In the genomic region with DNA sequence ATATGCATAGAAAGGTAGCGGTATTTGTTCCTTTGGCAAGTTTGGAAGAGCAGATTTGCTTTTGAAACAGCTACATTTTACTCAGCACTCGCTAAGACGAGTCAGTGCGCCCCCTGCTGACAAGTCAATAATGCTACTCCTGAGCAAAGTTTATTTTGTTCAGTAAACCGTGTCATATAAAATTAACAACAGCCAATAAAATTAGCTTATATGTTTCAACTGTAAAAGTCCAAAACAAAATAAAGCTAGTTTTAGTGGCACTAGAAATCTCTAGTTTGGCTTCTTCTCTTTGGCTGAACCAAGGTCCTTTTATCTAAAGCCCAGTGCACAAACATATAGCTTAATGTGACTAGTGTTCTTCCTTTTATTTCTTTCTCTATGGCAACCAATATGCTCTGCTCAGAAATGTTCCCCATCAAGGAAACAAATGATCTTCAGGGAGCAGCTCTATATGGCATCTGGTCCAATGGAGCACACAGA, we compare ENCODE assay signal across 8 cellular contexts. TPM values are rescaled to one million over a fixed set of nuclear protein-coding genes. Genes with fewer than 3 reads are reported as not detected.
DNase-seq lines count a peak whose midpoint lies in the region; ATAC-seq and TF ChIP-seq lines count a peak whose summit lies in the region.

No MANE protein-coding gene starts in this region.

- H3K9me2 ChIP-seq in HCT116 (ENCODE audit: insufficient read depth): no peaks in the 10 kb centered on the region

- RAD21 ChIA-PET in HCT116 (lab: Charles Lee; ENCODE audit: low non-redundant PET in 1 of 2, low total read pairs in 2 of 2, uncharacterized antibody in 2 of 2, unreplicated experiment in 2 of 2): interaction anchor here in 1 of 2 experiments (1.2 kb wide), 1 partner anchor 94 kb away, joined by 4 read pairs; no protein-coding TSS in a partner anchor

- no peak overlapping the region for H2AFZ ChIP-seq in DND-41 (ENCODE audit: low read depth, low read length)
- H2AFZ ChIP-seq in HCT116 (ENCODE audit: low read depth, low read length, poor library complexity, severe bottlenecking): no peak overlapping the region
- H2AFZ ChIP-seq in parathyroid adenoma: no peak overlapping the region

- H3K4me3 Mint-ChIP-seq in activated CD8-positive, alpha-beta T cell treated with anti-CD3 and anti-CD28 coated beads, Interleukin-2, amount 10 ng/mL, durations not matched to agents 7 days and 5 days: no peak overlapping the region

- CTCF ChIA-PET in HCT116 (lab: Charles Lee): interaction anchor here (0.6 to 2.0 kb wide), 17 partner anchors 8 to 1873 kb away, joined by 3 to 18 read pairs (median 6); no protein-coding TSS in a partner anchor
- CTCF ChIA-PET in activated CD8-positive, alpha-beta T cell treated with anti-CD3 and anti-CD28 coated beads, Interleukin-2, amount 10 ng/mL, durations not matched to agents 7 days and 5 days (lab: Charles Lee): interaction anchor here (0.6 to 2.6 kb wide), 22 partner anchors 8 to 1689 kb away, joined by 3 to 14 read pairs (median 4); no protein-coding TSS in a partner anchor

- H3K9ac ChIP-seq in DND-41 (ENCODE audit: low read depth, low read length) (no peak overlapping the region), HCT116 (ENCODE audit: low read length) (no peak overlapping the region), parathyroid adenoma (no peak overlapping the region)

- H3K27me3 ChIP-seq in DND-41 (ENCODE audit: insufficient read depth, low read length, poor library complexity): peaks cover 3% of the 10 kb centered on the region
- peaks cover 6% of the 10 kb centered on the region; the same call in 1 of the 2 replicates for H3K27me3 ChIP-seq in HCT116 (ENCODE audit: insufficient read depth, low read length)
- H3K27me3 ChIP-seq in parathyroid adenoma (ENCODE audit: control insufficient read depth, insufficient read depth, low read length): peaks cover 15% of the 10 kb centered on the region

- peaks cover 21% of the 10 kb centered on the region for H3K4me1 Mint-ChIP-seq in activated CD8-positive, alpha-beta T cell treated with anti-CD3 and anti-CD28 coated beads, Interleukin-2, amount 10 ng/mL, durations not matched to agents 7 days and 5 days (ENCODE audit: low read depth)

- H3K27me3 Mint-ChIP-seq in activated CD8-positive, alpha-beta T cell treated with anti-CD3 and anti-CD28 coated beads, Interleukin-2, amount 10 ng/mL, durations not matched to agents 7 days and 5 days (ENCODE audit: low read depth): peaks cover 89% of the 10 kb centered on the region

- peaks cover 16% of the 10 kb centered on the region for H3K36me3 Mint-ChIP-seq in activated CD8-positive, alpha-beta T cell treated with anti-CD3 and anti-CD28 coated beads, Interleukin-2, amount 10 ng/mL, durations not matched to agents 7 days and 5 days (ENCODE audit: low read depth)

- no TSS peak for BruUV-seq in HCT116 (replicated peaks; lab: Mats Ljungman, UMichigan)

- H3K4me1 ChIP-seq in DND-41 (ENCODE audit: insufficient read depth, low read length): no peaks in the 10 kb centered on the region
- H3K4me1 ChIP-seq in HCT116 (ENCODE audit: control insufficient read depth in 1 of 2, insufficient read depth in 2 of 2, low read length in 2 of 2): no peaks in the 10 kb centered on the region
- no peaks in the 10 kb centered on the region for H3K4me1 ChIP-seq in parathyroid adenoma

- TF ChIP-seq RAD21 in HCT116 (IDR thresholded peaks at IDR 0.05; ENCODE audit: low read depth): peak; percentile 57

- no peaks in the 10 kb centered on the region for H3K9me3 Mint-ChIP-seq in activated CD8-positive, alpha-beta T cell treated with anti-CD3 and anti-CD28 coated beads, Interleukin-2, amount 10 ng/mL, durations not matched to agents 7 days and 5 days (ENCODE audit: insufficient read depth)

- H3K4me3 ChIP-seq in DND-41 (ENCODE audit: low read depth in 1 of 2, low read length in 2 of 2) (no peak overlapping the region), HCT116 (replicated peaks in 1 of 2; ENCODE audit: low read depth in 1 of 2, low read length in 2 of 2) (no peak overlapping the region), fibroblast of mammary gland (ENCODE audit: control insufficient read depth, low read depth, low read length) (no peak overlapping the region), parathyroid adenoma (ENCODE audit: low read depth, low read length) (no peak overlapping the region)

- no peak overlapping the region for H3K27ac Mint-ChIP-seq in activated CD8-positive, alpha-beta T cell treated with anti-CD3 and anti-CD28 coated beads, Interleukin-2, amount 10 ng/mL, durations not matched to agents 7 days and 5 days

- TF ChIP-seq CTCF in DND-41 (IDR thresholded peaks at IDR 0.05; ENCODE audit: borderline replicate concordance, extremely low read depth, low read length, poor library complexity, severe bottlenecking) (peak; percentile 81), HCT116 (IDR thresholded peaks at IDR 0.05 in 2 of 3, conservative IDR thresholded peaks at IDR 0.05 in 1 of 3; ENCODE audit: borderline replicate concordance in 1 of 3, insufficient read depth in 1 of 3, low read depth in 2 of 3, low read length in 2 of 3) (peak; percentile 26 to 89 (median 72); a peak in 4 of 6 replicates), fibroblast of mammary gland (conservative IDR thresholded peaks at IDR 0.05; ENCODE audit: control insufficient read depth, insufficient read depth, low read depth, low read length) (peak; percentile 69), parathyroid adenoma (IDR thresholded peaks at IDR 0.05) (peak; percentile 66)

- no peak for TF ChIP-seq POLR2A in HCT116 (IDR thresholded peaks at IDR 0.05; ENCODE audit: borderline replicate concordance, extremely low read depth, insufficient read depth, insufficient read length)

- H4K20me1 ChIP-seq in DND-41 (ENCODE audit: insufficient read depth, low read length): no peaks in the 10 kb centered on the region
- H4K20me1 ChIP-seq in HCT116 (ENCODE audit: insufficient read depth): no peaks in the 10 kb centered on the region

- peak; percentile 55 for DNase-seq in DND-41
- DNase-seq in HCT116 (ENCODE audit: low read depth, low spot score): peak; percentile 38
- peak; percentile 42 for DNase-seq in NCI-H2196 treated with DMSO at 0.1 percent for 48 hours (lab: John Stamatoyannopoulos, UW; ENCODE audit: unreplicated experiment)
- peak; percentile 79 for DNase-seq in activated CD8-positive, alpha-beta T cell treated with anti-CD3 and anti-CD28 coated beads, Interleukin-2, amount 10 ng/mL, durations not matched to agents 7 days and 5 days
- peak; percentile 68 for DNase-seq in fibroblast of mammary gland (ENCODE audit: low read depth)
- DNase-seq in mesenteric fat pad (ENCODE audit: low spot score): no peak

- H3K4me2 ChIP-seq in DND-41 (ENCODE audit: insufficient read depth, low read length) (no peak overlapping the region), HCT116 (ENCODE audit: low read length) (no peak overlapping the region), parathyroid adenoma (ENCODE audit: low read length) (no peak overlapping the region)

- H3K27ac ChIP-seq in DND-41 (ENCODE audit: low read length) (no peak overlapping the region), HCT116 (ENCODE audit: low read depth, low read length) (no peak overlapping the region), parathyroid adenoma (no peak overlapping the region)

- H3K36me3 ChIP-seq in DND-41 (ENCODE audit: insufficient read depth, low read length): no peaks in the 10 kb centered on the region
- no peaks in the 10 kb centered on the region for H3K36me3 ChIP-seq in HCT116 (ENCODE audit: control insufficient read depth in 1 of 2, insufficient read depth in 2 of 2, low read length in 2 of 2)
- no peaks in the 10 kb centered on the region for H3K36me3 ChIP-seq in parathyroid adenoma (ENCODE audit: control insufficient read depth, insufficient read depth, low read length)

- intact Hi-C loops in HCT116 (cut with micrococcal nuclease): loop anchor here (2.0 to 5.0 kb wide), 2 partner anchors 1689 to 1872 kb away; no protein-coding TSS in a partner anchor

- ATAC-seq in DND-41 (ENCODE audit: insufficient read depth, low read depth): peak; percentile 64; the same call in 2 of the 3 replicates
- peak; percentile 69 for ATAC-seq in HCT116
- no peak for ATAC-seq in activated CD8-positive, alpha-beta T cell treated with anti-CD3 and anti-CD28 coated beads, Interleukin-2, amount 10 ng/mL, durations not matched to agents 7 days and 5 days
- no peak for ATAC-seq in HG03139 (IDR thresholded peaks at IDR 0.05; ENCODE audit: unreplicated experiment)

- POLR2A ChIA-PET in HCT116 (lab: Charles Lee): no interaction called here
- POLR2A ChIA-PET in activated CD8-positive, alpha-beta T cell treated with anti-CD3 and anti-CD28 coated beads, Interleukin-2, amount 10 ng/mL, durations not matched to agents 7 days and 5 days (lab: Charles Lee): no interaction called here

- no peaks in the 10 kb centered on the region for H3K9me3 ChIP-seq in DND-41 (ENCODE audit: insufficient read depth, low read length, severe bottlenecking)
- H3K9me3 ChIP-seq in HCT116 (ENCODE audit: control insufficient read depth in 1 of 2, insufficient read depth in 1 of 2, low read depth in 1 of 2, low read length in 2 of 2): no peaks in the 10 kb centered on the region
- no peaks in the 10 kb centered on the region for H3K9me3 ChIP-seq in parathyroid adenoma (ENCODE audit: control insufficient read depth, low read length)

- no peaks in the 10 kb centered on the region for H3K79me2 ChIP-seq in DND-41 (ENCODE audit: insufficient read depth, low read length)
- no peaks in the 10 kb centered on the region for H3K79me2 ChIP-seq in HCT116 (ENCODE audit: insufficient read depth, low read length)
- no peaks in the 10 kb centered on the region for H3K79me2 ChIP-seq in parathyroid adenoma

TF ChIP-seq in HCT116, 20 proteins besides CTCF, POLR2A, EP300 and RAD21:
- TF ChIP-seq EGR1 (IDR thresholded peaks at IDR 0.05; ENCODE audit: low read depth) (no peak), TCF7L2 (IDR thresholded peaks at IDR 0.05; ENCODE audit: borderline replicate concordance, extremely low read depth, insufficient read depth, insufficient read length) (no peak), YY1 (IDR thresholded peaks at IDR 0.05; ENCODE audit: extremely low read depth, insufficient replicate concordance, low read depth, low read length) (no peak), JUND (IDR thresholded peaks at IDR 0.05) (no peak), EZH2 (IDR thresholded peaks at IDR 0.05) (no peak), FOSL1 (IDR thresholded peaks at IDR 0.05; ENCODE audit: low read depth) (no peak), ZNF274 (IDR thresholded peaks at IDR 0.05; ENCODE audit: low read depth, low read length) (no peak), EZH2phosphoT487 (IDR thresholded peaks at IDR 0.05; ENCODE audit: borderline replicate concordance) (no peak), ZFX (IDR thresholded peaks at IDR 0.05) (no peak), POLR2AphosphoS5 (IDR thresholded peaks at IDR 0.05; ENCODE audit: low read depth, low read length) (no peak), SIN3A (IDR thresholded peaks at IDR 0.05; ENCODE audit: low read depth) (no peak), SP1 (IDR thresholded peaks at IDR 0.05; ENCODE audit: low read depth) (no peak), CEBPB (IDR thresholded peaks at IDR 0.05; ENCODE audit: low read depth) (no peak)

RNA-seq across cellular contexts. Expression of a gene that starts 4.3 kb away (rescaled TPM):
- total RNA-seq in HCT116 (2021; ENCODE audit: unreplicated experiment) (not detected), mesenteric fat pad (not detected)
- not detected in 2 replicates for polyA plus RNA-seq in HCT116 (2012)
- not detected for total RNA-seq in activated CD8-positive, alpha-beta T cell treated with anti-CD3 and anti-CD28 coated beads, Interleukin-2, amount 10 ng/mL, durations not matched to agents 7 days and 5 days

Comparison
In these comparisons a context has a peak if more than half of its experiments do, and no peak if none do; other contexts are left out.
1. ATAC-seq: peak in DND-41 (single experiment) and HCT116 (single experiment); none in activated CD8-positive, alpha-beta T cell treated with anti-CD3 and anti-CD28 coated beads, Interleukin-2, amount 10 ng/mL, durations not matched to agents 7 days and 5 days (single experiment) and HG03139 (single experiment).
2. Peak in every context shown above with its lines, with median percentiles within 50 percentile points of each other: CTCF ChIP-seq.